Comparison of ENCODE assay signal across 25 cellular contexts in genomic region chr3:89447244-89447643, GRCh38.
"Had no signal": no experiment of that assay in that cellular context is flagged by ENCODE, and none has a peak within 500 bp of the region (broad histone marks: within the 10 kb centered on the region; RNA-seq: fewer than 3 reads in every experiment).

No MANE protein-coding gene starts in this region.

- H3K9me3 ChIP-seq: colonic mucosa, pancreas, psoas muscle, sigmoid colon had no signal

- H3K27ac ChIP-seq: colonic mucosa, heart right ventricle, pancreas, psoas muscle, sigmoid colon, skin epidermis had no signal

- ATAC-seq: pancreas; psoas muscle; stimulated activated naive B cell treated with anti-CD40 and anti-IgM and Interleukin-4, amounts not matched to agents 10 μg/mL and 1 μg/mL and 100 μg/mL, for 72 hours; stimulated activated naive CD8-positive, alpha-beta T cell treated with anti-CD3 and anti-CD28 coated beads, Interleukin-15, amount 100 ng/mL, for 72 hours had no signal

- H3K4me1 ChIP-seq: colonic mucosa, heart right ventricle, pancreas, psoas muscle, sigmoid colon had no signal

- H3K27me3 Mint-ChIP-seq: naive B cell; stimulated activated naive B cell treated with anti-CD40 and anti-IgM and Interleukin-4, amounts not matched to agents 10 μg/mL and 1 μg/mL and 100 μg/mL, for 72 hours; stimulated activated naive CD8-positive, alpha-beta T cell treated with anti-CD3 and anti-CD28 coated beads, Interleukin-15, amount 100 ng/mL, for 72 hours; type B pancreatic cell had no signal

- DNase-seq: cerebellar nuclear complex; colonic mucosa; effector CD4-positive, alpha-beta T cell; endodermal cell; erythroblast; foreskin melanocyte; heart right ventricle; hypothalamus; mesendoderm; naive B cell; occipital lobe; pancreas; psoas muscle; retina; sigmoid colon; stimulated activated CD4-positive, alpha-beta T cell treated with anti-CD3 and anti-CD28 coated beads, Interleukin-2, amount 100 ng/mL, for 24 hours; stimulated activated CD4-positive, alpha-beta T cell treated with anti-CD3 and anti-CD28 coated beads, Interleukin-4, amount 100 ng/mL, for 4 hours; stimulated activated naive B cell treated with anti-CD40 and anti-IgM and Interleukin-4, amounts not matched to agents 10 μg/mL and 1 μg/mL and 100 μg/mL, for 72 hours; stimulated activated naive CD8-positive, alpha-beta T cell treated with anti-CD3 and anti-CD28 coated beads, Interleukin-15, amount 100 ng/mL, for 72 hours had no signal

- H3K27ac Mint-ChIP-seq: endodermal cell; naive B cell; nephron; stimulated activated naive B cell treated with anti-CD40 and anti-IgM and Interleukin-4, amounts not matched to agents 10 μg/mL and 1 μg/mL and 100 μg/mL, for 72 hours; stimulated activated naive CD8-positive, alpha-beta T cell treated with anti-CD3 and anti-CD28 coated beads, Interleukin-15, amount 100 ng/mL, for 72 hours; type B pancreatic cell had no signal

- H3K4me3 ChIP-seq: colonic mucosa, heart right ventricle, pancreas, psoas muscle, sigmoid colon, skin epidermis had no signal

- H3K36me3 Mint-ChIP-seq: naive B cell; stimulated activated naive B cell treated with anti-CD40 and anti-IgM and Interleukin-4, amounts not matched to agents 10 μg/mL and 1 μg/mL and 100 μg/mL, for 72 hours; type B pancreatic cell had no signal

- FAIRE-seq: endothelial cell of umbilical vein, keratinocyte, pancreas, urothelium cell line had no signal

- H3K4me3 Mint-ChIP-seq: endodermal cell; naive B cell; nephron; stimulated activated naive B cell treated with anti-CD40 and anti-IgM and Interleukin-4, amounts not matched to agents 10 μg/mL and 1 μg/mL and 100 μg/mL, for 72 hours; stimulated activated naive CD8-positive, alpha-beta T cell treated with anti-CD3 and anti-CD28 coated beads, Interleukin-15, amount 100 ng/mL, for 72 hours; type B pancreatic cell had no signal

- H3K27me3 ChIP-seq: colonic mucosa, heart right ventricle, pancreas, sigmoid colon had no signal

- H3K9me3 Mint-ChIP-seq: endodermal cell, type B pancreatic cell had no signal

- H3K4me1 Mint-ChIP-seq: endodermal cell; naive B cell; nephron; stimulated activated naive B cell treated with anti-CD40 and anti-IgM and Interleukin-4, amounts not matched to agents 10 μg/mL and 1 μg/mL and 100 μg/mL, for 72 hours; stimulated activated naive CD8-positive, alpha-beta T cell treated with anti-CD3 and anti-CD28 coated beads, Interleukin-15, amount 100 ng/mL, for 72 hours had no signal

- H3K36me3 ChIP-seq: colonic mucosa, heart right ventricle, pancreas, sigmoid colon had no signal
